Comparison of ENCODE assay signal across 9 cellular contexts in genomic region chr2:226758886-226759660, GRCh38. TPM values are rescaled to one million over a fixed set of nuclear protein-coding genes. Genes with fewer than 3 reads are reported as not detected.
DNase-seq lines count a peak whose midpoint lies in the region; TF ChIP-seq lines count a peak whose summit lies in the region.
"Had no signal": no experiment of that assay in that cellular context is flagged by ENCODE, and none has a peak within 500 bp of the region (broad histone marks: within the 10 kb centered on the region; RNA-seq: fewer than 3 reads in every experiment).

No MANE protein-coding gene starts in this region.

- H3K9me3 ChIP-seq in vagina, result no peaks in the 10 kb centered on the region
- H3K9me3 ChIP-seq: pancreas had no signal

- in situ Hi-C loops in brain microvascular endothelial cell (cut with HindIII; ENCODE audit: low pct_ligation_motif_present, low sequenced_read_pairs), result no loop called here

- H3K36me3 ChIP-seq in brain microvascular endothelial cell (replicated peaks) (no peaks in the 10 kb centered on the region), vagina (no peaks in the 10 kb centered on the region)
- H3K36me3 ChIP-seq: pancreas had no signal

- DNase-seq in HS-5 (ENCODE audit: low read depth), result peak; percentile 49
- DNase-seq in brain microvascular endothelial cell, result peak; percentile 61
- peak; percentile 87 for DNase-seq in iris pigment epithelial cell (ENCODE audit: low read depth)
- no peak for DNase-seq in vagina (ENCODE audit: extremely low spot score in 2 of 2)
- no peak for DNase-seq in activated CD8-positive, alpha-beta memory T cell treated with anti-CD3 and anti-CD28 coated beads, Interleukin-2, amount 50 U/mL, for 48 hours
- no peak for DNase-seq in occipital lobe (lab: John Stamatoyannopoulos, UW)
- no peak for DNase-seq in NCI-H1417 (lab: John Stamatoyannopoulos, UW)
- DNase-seq: cortex of kidney, pancreas had no signal

- intact Hi-C loops in vagina (cut with DNase I), result no loop called here

- H3K4me3 ChIP-seq in brain microvascular endothelial cell (ENCODE audit: low read depth, low read length), result no peak overlapping the region
- H3K4me3 ChIP-seq in vagina, result no peak overlapping the region
- H3K4me3 ChIP-seq: pancreas had no signal

- H3K27ac ChIP-seq in brain microvascular endothelial cell, result peak overlapping the region; percentile 26
- peak overlapping the region; percentile 57 for H3K27ac ChIP-seq in vagina
- H3K27ac ChIP-seq: pancreas had no signal

- H3K4me1 ChIP-seq in vagina, result peaks cover 67% of the 10 kb centered on the region

- no peak for TF ChIP-seq CTCF in brain microvascular endothelial cell (IDR thresholded peaks at IDR 0.05; ENCODE audit: low read depth, low read length, missing control alignments)
- no peak for TF ChIP-seq CTCF in vagina (IDR thresholded peaks at IDR 0.05)

- TF ChIP-seq POLR2A in vagina (IDR thresholded peaks at IDR 0.05), result no peak

- H3K27me3 ChIP-seq in brain microvascular endothelial cell (replicated peaks) (no peaks in the 10 kb centered on the region), vagina (no peaks in the 10 kb centered on the region)
- H3K27me3 ChIP-seq: pancreas had no signal

RNA-seq across cellular contexts. Expression of gene IRS1, which starts 40.5 kb away (rescaled TPM):
- total RNA-seq in vagina (16.9 TPM), occipital lobe (13.9 TPM)

Comparison
In these comparisons a context has a peak if more than half of its experiments do, and no peak if none do; other contexts are left out.
1. DNase-seq: peak in HS-5 (single experiment), brain microvascular endothelial cell (single experiment) and iris pigment epithelial cell (single experiment); none in vagina (0 of 2), activated CD8-positive, alpha-beta memory T cell treated with anti-CD3 and anti-CD28 coated beads, Interleukin-2, amount 50 U/mL, for 48 hours (single experiment), occipital lobe (single experiment) and NCI-H1417 (0 of 3).